ENCODE assay signal across 8 cellular contexts in genomic region chr2:42342061-42342794, GRCh38. TPM values are rescaled to one million over a fixed set of nuclear protein-coding genes. Genes with fewer than 3 reads are reported as not detected.
DNase-seq lines count a peak whose midpoint lies in the region; ATAC-seq, FAIRE-seq and TF ChIP-seq lines count a peak whose summit lies in the region.

No MANE protein-coding gene starts in this region.

- no peaks in the 10 kb centered on the region for H3K27me3 Mint-ChIP-seq in type B pancreatic cell

- DNase-seq in Daoy (ENCODE audit: low read depth) (peak; percentile 75), astrocyte of the cerebellum (ENCODE audit: low read depth) (peak; percentile 29), kidney tubule cell (ENCODE audit: low spot score) (peak; percentile 96), type B pancreatic cell (ENCODE audit: extremely low spot score, unreplicated experiment) (no peak), D721Med (ENCODE audit: insufficient read length, low spot score) (no peak)

- peak overlapping the region; percentile 11 for H3K4me3 Mint-ChIP-seq in type B pancreatic cell

- ATAC-seq in HG03378 (IDR thresholded peaks at IDR 0.05; ENCODE audit: unreplicated experiment) (peak; percentile 64), GM21367 (IDR thresholded peaks at IDR 0.05; ENCODE audit: unreplicated experiment) (no peak), GM21825 (IDR thresholded peaks at IDR 0.05; ENCODE audit: unreplicated experiment) (no peak)

- peaks cover 34% of the 10 kb centered on the region for H3K4me1 Mint-ChIP-seq in type B pancreatic cell (ENCODE audit: unreplicated experiment)

- no peak overlapping the region for H3K4me3 ChIP-seq in astrocyte of the cerebellum (ENCODE audit: low read depth, low read length)

- TF ChIP-seq CTCF in astrocyte of the cerebellum (IDR thresholded peaks at IDR 0.05; ENCODE audit: low read depth, low read length, missing control alignments) (no peak), type B pancreatic cell (conservative IDR thresholded peaks at IDR 0.05) (no peak), D721Med (IDR thresholded peaks at IDR 0.05; ENCODE audit: insufficient read depth, missing control alignments) (no peak)

- H3K27ac Mint-ChIP-seq in type B pancreatic cell = peak overlapping the region; percentile 71

- FAIRE-seq in D721Med (lab: Jason Lieb, UNC) = no peak

- peaks cover 43% of the 10 kb centered on the region for H3K36me3 Mint-ChIP-seq in type B pancreatic cell

- H3K9me3 Mint-ChIP-seq in type B pancreatic cell = no peaks in the 10 kb centered on the region

- in situ Hi-C loops in astrocyte of the cerebellum (cut with HindIII; ENCODE audit: low sequenced_read_pairs) = no loop called here

RNA-seq across cellular contexts. Expression of gene COX7A2L, which starts 18.8 kb away (rescaled TPM):
- 205 and 221 TPM in 2 replicates for total RNA-seq in Daoy (2014; rRNA removed; shearing (Covaris generic))
- 93.2 and 95.5 TPM in 2 replicates for total RNA-seq in type B pancreatic cell (ENCODE audit: low replicate concordance)

Comparison
In these comparisons a context has a peak if more than half of its experiments do, and no peak if none do; other contexts are left out.
1. DNase-seq: peak in Daoy (single experiment), astrocyte of the cerebellum (single experiment) and kidney tubule cell (single experiment); none in type B pancreatic cell (single experiment) and D721Med (single experiment).